ENCODE assay signal across 1 cellular context in genomic region chr10:24382979-24383663, GRCh38.
TF ChIP-seq lines count a peak whose summit lies in the region.

No MANE protein-coding gene starts in this region.

TF ChIP-seq in GM12878, 131 proteins besides CTCF, POLR2A, EP300 and RAD21 (continued from another document and continues in another):
- TF ChIP-seq BMI1 (IDR thresholded peaks at IDR 0.05; ENCODE audit: borderline replicate concordance): no peak
- TF ChIP-seq EGR1 (IDR thresholded peaks at IDR 0.05; ENCODE audit: borderline replicate concordance in 1 of 2, low read depth in 2 of 2, low read length in 2 of 2): no peak
- TF ChIP-seq MEF2A (IDR thresholded peaks at IDR 0.05; ENCODE audit: insufficient read depth, low read depth, low read length): no peak
- no peak for TF ChIP-seq ZNF207 (IDR thresholded peaks at IDR 0.05; ENCODE audit: borderline replicate concordance)
- no peak for TF ChIP-seq JUND (IDR thresholded peaks at IDR 0.05; ENCODE audit: low read depth, low read length)
- TF ChIP-seq CHD1 (IDR thresholded peaks at IDR 0.05; ENCODE audit: low read depth, low read length): no peak
- no peak for TF ChIP-seq MEF2B (IDR thresholded peaks at IDR 0.05; ENCODE audit: partially characterized antibody, poor library complexity, severe bottlenecking)
- no peak for TF ChIP-seq STAT1 (conservative IDR thresholded peaks at IDR 0.05)
- TF ChIP-seq, protein P1, sequence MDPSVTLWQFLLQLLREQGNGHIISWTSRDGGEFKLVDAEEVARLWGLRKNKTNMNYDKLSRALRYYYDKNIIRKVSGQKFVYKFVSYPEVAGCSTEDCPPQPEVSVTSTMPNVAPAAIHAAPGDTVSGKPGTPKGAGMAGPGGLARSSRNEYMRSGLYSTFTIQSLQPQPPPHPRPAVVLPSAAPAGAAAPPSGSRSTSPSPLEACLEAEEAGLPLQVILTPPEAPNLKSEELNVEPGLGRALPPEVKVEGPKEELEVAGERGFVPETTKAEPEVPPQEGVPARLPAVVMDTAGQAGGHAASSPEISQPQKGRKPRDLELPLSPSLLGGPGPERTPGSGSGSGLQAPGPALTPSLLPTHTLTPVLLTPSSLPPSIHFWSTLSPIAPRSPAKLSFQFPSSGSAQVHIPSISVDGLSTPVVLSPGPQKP (IDR thresholded peaks at IDR 0.05; ENCODE audit: low read depth, low read length): no peak
- no peak for TF ChIP-seq POLR2AphosphoS2 (IDR thresholded peaks at IDR 0.05; ENCODE audit: low read depth, low read length)
- TF ChIP-seq BACH1 (IDR thresholded peaks at IDR 0.05; ENCODE audit: borderline replicate concordance): no peak; the same call in 1 of the 2 replicates
- no peak for TF ChIP-seq STAT3 (IDR thresholded peaks at IDR 0.05; ENCODE audit: low read depth, low read length)
- no peak for TF ChIP-seq ESRRA (IDR thresholded peaks at IDR 0.05; ENCODE audit: low read length)
- no peak for TF ChIP-seq MAX (IDR thresholded peaks at IDR 0.05; ENCODE audit: low read depth, low read length)
- no peak for TF ChIP-seq RBBP5 (conservative IDR thresholded peaks at IDR 0.05)
- TF ChIP-seq IKZF2 (IDR thresholded peaks at IDR 0.05): no peak
- TF ChIP-seq IRF4 (IDR thresholded peaks at IDR 0.05; ENCODE audit: low read depth, low read length): no peak
- no peak for TF ChIP-seq RELA (IDR thresholded peaks at IDR 0.05; ENCODE audit: borderline replicate concordance, partially characterized antibody)
- no peak for TF ChIP-seq SREBF1 (IDR thresholded peaks at IDR 0.05; ENCODE audit: low read length)
- TF ChIP-seq, protein P2, sequence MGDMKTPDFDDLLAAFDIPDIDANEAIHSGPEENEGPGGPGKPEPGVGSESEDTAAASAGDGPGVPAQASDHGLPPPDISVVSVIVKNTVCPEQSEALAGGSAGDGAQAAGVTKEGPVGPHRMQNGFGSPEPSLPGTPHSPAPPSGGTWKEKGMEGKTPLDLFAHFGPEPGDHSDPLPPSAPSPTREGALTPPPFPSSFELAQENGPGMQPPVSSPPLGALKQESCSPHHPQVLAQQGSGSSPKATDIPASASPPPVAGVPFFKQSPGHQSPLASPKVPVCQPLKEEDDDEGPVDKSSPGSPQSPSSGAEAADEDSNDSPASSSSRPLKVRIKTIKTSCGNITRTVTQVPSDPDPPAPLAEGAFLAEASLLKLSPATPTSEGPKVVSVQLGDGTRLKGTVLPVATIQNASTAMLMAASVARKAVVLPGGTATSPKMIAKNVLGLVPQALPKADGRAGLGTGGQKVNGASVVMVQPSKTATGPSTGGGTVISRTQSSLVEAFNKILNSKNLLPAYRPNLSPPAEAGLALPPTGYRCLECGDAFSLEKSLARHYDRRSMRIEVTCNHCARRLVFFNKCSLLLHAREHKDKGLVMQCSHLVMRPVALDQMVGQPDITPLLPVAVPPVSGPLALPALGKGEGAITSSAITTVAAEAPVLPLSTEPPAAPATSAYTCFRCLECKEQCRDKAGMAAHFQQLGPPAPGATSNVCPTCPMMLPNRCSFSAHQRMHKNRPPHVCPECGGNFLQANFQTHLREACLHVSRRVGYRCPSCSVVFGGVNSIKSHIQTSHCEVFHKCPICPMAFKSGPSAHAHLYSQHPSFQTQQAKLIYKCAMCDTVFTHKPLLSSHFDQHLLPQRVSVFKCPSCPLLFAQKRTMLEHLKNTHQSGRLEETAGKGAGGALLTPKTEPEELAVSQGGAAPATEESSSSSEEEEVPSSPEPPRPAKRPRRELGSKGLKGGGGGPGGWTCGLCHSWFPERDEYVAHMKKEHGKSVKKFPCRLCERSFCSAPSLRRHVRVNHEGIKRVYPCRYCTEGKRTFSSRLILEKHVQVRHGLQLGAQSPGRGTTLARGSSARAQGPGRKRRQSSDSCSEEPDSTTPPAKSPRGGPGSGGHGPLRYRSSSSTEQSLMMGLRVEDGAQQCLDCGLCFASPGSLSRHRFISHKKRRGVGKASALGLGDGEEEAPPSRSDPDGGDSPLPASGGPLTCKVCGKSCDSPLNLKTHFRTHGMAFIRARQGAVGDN (IDR thresholded peaks at IDR 0.05): peak; percentile 25
- no peak for TF ChIP-seq TBL1XR1 (IDR thresholded peaks at IDR 0.05; ENCODE audit: low read depth, low read length)
- TF ChIP-seq, protein P3, sequence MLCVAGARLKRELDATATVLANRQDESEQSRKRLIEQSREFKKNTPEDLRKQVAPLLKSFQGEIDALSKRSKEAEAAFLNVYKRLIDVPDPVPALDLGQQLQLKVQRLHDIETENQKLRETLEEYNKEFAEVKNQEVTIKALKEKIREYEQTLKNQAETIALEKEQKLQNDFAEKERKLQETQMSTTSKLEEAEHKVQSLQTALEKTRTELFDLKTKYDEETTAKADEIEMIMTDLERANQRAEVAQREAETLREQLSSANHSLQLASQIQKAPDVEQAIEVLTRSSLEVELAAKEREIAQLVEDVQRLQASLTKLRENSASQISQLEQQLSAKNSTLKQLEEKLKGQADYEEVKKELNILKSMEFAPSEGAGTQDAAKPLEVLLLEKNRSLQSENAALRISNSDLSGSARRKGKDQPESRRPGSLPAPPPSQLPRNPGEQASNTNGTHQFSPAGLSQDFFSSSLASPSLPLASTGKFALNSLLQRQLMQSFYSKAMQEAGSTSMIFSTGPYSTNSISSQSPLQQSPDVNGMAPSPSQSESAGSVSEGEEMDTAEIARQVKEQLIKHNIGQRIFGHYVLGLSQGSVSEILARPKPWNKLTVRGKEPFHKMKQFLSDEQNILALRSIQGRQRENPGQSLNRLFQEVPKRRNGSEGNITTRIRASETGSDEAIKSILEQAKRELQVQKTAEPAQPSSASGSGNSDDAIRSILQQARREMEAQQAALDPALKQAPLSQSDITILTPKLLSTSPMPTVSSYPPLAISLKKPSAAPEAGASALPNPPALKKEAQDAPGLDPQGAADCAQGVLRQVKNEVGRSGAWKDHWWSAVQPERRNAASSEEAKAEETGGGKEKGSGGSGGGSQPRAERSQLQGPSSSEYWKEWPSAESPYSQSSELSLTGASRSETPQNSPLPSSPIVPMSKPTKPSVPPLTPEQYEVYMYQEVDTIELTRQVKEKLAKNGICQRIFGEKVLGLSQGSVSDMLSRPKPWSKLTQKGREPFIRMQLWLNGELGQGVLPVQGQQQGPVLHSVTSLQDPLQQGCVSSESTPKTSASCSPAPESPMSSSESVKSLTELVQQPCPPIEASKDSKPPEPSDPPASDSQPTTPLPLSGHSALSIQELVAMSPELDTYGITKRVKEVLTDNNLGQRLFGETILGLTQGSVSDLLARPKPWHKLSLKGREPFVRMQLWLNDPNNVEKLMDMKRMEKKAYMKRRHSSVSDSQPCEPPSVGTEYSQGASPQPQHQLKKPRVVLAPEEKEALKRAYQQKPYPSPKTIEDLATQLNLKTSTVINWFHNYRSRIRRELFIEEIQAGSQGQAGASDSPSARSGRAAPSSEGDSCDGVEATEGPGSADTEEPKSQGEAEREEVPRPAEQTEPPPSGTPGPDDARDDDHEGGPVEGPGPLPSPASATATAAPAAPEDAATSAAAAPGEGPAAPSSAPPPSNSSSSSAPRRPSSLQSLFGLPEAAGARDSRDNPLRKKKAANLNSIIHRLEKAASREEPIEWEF (IDR thresholded peaks at IDR 0.05; ENCODE audit: insufficient replicate concordance, low read depth, low read length): no peak
- TF ChIP-seq, protein P4, sequence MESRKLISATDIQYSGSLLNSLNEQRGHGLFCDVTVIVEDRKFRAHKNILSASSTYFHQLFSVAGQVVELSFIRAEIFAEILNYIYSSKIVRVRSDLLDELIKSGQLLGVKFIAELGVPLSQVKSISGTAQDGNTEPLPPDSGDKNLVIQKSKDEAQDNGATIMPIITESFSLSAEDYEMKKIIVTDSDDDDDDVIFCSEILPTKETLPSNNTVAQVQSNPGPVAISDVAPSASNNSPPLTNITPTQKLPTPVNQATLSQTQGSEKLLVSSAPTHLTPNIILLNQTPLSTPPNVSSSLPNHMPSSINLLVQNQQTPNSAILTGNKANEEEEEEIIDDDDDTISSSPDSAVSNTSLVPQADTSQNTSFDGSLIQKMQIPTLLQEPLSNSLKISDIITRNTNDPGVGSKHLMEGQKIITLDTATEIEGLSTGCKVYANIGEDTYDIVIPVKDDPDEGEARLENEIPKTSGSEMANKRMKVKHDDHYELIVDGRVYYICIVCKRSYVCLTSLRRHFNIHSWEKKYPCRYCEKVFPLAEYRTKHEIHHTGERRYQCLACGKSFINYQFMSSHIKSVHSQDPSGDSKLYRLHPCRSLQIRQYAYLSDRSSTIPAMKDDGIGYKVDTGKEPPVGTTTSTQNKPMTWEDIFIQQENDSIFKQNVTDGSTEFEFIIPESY (IDR thresholded peaks at IDR 0.05): no peak
- TF ChIP-seq EZH2 (IDR thresholded peaks at IDR 0.05; ENCODE audit: borderline replicate concordance, control insufficient read depth, low read depth, low read length): no peak
- TF ChIP-seq ATF3 (IDR thresholded peaks at IDR 0.05; ENCODE audit: borderline replicate concordance, extremely low read depth, low read depth, low read length): no peak
- TF ChIP-seq YY1 (IDR thresholded peaks at IDR 0.05; ENCODE audit: low read depth, low read length): no peak
- 0 out of 2 replicates have a peak, but pooled peaks have one; percentile 27 for TF ChIP-seq CBX5 (IDR thresholded peaks at IDR 0.05; ENCODE audit: low read depth)
- no peak for TF ChIP-seq NR2C2 (IDR thresholded peaks at IDR 0.05; ENCODE audit: borderline replicate concordance, control insufficient read depth, insufficient read length, low read depth)
- TF ChIP-seq ZNF217 (IDR thresholded peaks at IDR 0.05): no peak
- TF ChIP-seq NR2C1 (IDR thresholded peaks at IDR 0.05): no peak
- TF ChIP-seq PAX5 (IDR thresholded peaks at IDR 0.05; ENCODE audit: borderline replicate concordance, low read depth, low read length): peak; percentile 35; the same call in 1 of the 2 replicates
- TF ChIP-seq MTA3 (IDR thresholded peaks at IDR 0.05; ENCODE audit: borderline replicate concordance, low read length): no peak
- no peak for TF ChIP-seq CREB1 (IDR thresholded peaks at IDR 0.05; ENCODE audit: low read depth)
- TF ChIP-seq PAX8 (IDR thresholded peaks at IDR 0.05): no peak
- TF ChIP-seq HCFC1 (IDR thresholded peaks at IDR 0.05; ENCODE audit: low read length): no peak
- no peak for TF ChIP-seq USF2 (IDR thresholded peaks at IDR 0.05; ENCODE audit: borderline replicate concordance, low read depth, low read length)
- TF ChIP-seq NFYA (IDR thresholded peaks at IDR 0.05; ENCODE audit: borderline replicate concordance, low read depth, low read length): no peak
- TF ChIP-seq, protein P5, sequence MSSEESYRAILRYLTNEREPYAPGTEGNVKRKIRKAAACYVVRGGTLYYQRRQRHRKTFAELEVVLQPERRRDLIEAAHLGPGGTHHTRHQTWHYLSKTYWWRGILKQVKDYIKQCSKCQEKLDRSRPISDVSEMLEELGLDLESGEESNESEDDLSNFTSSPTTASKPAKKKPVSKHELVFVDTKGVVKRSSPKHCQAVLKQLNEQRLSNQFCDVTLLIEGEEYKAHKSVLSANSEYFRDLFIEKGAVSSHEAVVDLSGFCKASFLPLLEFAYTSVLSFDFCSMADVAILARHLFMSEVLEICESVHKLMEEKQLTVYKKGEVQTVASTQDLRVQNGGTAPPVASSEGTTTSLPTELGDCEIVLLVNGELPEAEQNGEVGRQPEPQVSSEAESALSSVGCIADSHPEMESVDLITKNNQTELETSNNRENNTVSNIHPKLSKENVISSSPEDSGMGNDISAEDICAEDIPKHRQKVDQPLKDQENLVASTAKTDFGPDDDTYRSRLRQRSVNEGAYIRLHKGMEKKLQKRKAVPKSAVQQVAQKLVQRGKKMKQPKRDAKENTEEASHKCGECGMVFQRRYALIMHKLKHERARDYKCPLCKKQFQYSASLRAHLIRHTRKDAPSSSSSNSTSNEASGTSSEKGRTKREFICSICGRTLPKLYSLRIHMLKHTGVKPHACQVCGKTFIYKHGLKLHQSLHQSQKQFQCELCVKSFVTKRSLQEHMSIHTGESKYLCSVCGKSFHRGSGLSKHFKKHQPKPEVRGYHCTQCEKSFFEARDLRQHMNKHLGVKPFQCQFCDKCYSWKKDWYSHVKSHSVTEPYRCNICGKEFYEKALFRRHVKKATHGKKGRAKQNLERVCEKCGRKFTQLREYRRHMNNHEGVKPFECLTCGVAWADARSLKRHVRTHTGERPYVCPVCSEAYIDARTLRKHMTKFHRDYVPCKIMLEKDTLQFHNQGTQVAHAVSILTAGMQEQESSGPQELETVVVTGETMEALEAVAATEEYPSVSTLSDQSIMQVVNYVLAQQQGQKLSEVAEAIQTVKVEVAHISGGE (CRISPR knock-in tag; IDR thresholded peaks at IDR 0.05): no peak
- no peak for TF ChIP-seq ZSCAN29 (IDR thresholded peaks at IDR 0.05)
- TF ChIP-seq, protein P6, sequence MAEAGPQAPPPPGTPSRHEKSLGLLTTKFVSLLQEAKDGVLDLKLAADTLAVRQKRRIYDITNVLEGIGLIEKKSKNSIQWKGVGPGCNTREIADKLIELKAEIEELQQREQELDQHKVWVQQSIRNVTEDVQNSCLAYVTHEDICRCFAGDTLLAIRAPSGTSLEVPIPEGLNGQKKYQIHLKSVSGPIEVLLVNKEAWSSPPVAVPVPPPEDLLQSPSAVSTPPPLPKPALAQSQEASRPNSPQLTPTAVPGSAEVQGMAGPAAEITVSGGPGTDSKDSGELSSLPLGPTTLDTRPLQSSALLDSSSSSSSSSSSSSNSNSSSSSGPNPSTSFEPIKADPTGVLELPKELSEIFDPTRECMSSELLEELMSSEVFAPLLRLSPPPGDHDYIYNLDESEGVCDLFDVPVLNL (IDR thresholded peaks at IDR 0.05; ENCODE audit: low read depth, low read length): no peak
- no peak for TF ChIP-seq CBFB (IDR thresholded peaks at IDR 0.05; ENCODE audit: low read depth)
- TF ChIP-seq ETV6 (conservative IDR thresholded peaks at IDR 0.05 in 1 of 2, IDR thresholded peaks at IDR 0.05 in 1 of 2; ENCODE audit: borderline replicate concordance in 1 of 2, low read depth in 1 of 2): no peak
- TF ChIP-seq TCF3 (IDR thresholded peaks at IDR 0.05; ENCODE audit: borderline replicate concordance, insufficient read depth, low read depth, low read length): no peak
- TF ChIP-seq MTA2 (IDR thresholded peaks at IDR 0.05; ENCODE audit: low read depth): no peak
